17 cellular contexts compared by ENCODE assay signal in genomic region chr14:98014851-98015615, GRCh38.
DNase-seq lines count a peak whose midpoint lies in the region; ATAC-seq and TF ChIP-seq lines count a peak whose summit lies in the region.
"Had no signal": no experiment of that assay in that cellular context is flagged by ENCODE, and none has a peak within 500 bp of the region (broad histone marks: within the 10 kb centered on the region; RNA-seq: fewer than 3 reads in every experiment).

No MANE protein-coding gene starts in this region.

- no peak overlapping the region for H3K4me2 ChIP-seq in DND-41 (ENCODE audit: insufficient read depth, low read length)

- peak overlapping the region; percentile 40 for H3K27ac ChIP-seq in DND-41 (ENCODE audit: low read length)
- peak overlapping the region; percentile 68 for H3K27ac ChIP-seq in KOPT-K1 (ENCODE audit: low read depth, low read length, poor library complexity, severe bottlenecking)
- no peak overlapping the region for H3K27ac ChIP-seq in naive thymus-derived CD4-positive, alpha-beta T cell (ENCODE audit: low read depth, low read length)
- no peak overlapping the region for H3K27ac ChIP-seq in effector memory CD4-positive, alpha-beta T cell (ENCODE audit: insufficient read depth, low read length, poor library complexity, severe bottlenecking)
- H3K27ac ChIP-seq: Peyer's patch had no signal

- POLR2A ChIA-PET in naive thymus-derived CD4-positive, alpha-beta T cell (lab: Charles Lee) = interaction anchor here (0.6 to 2.5 kb wide), 11 partner anchors 10 to 1251 kb away, joined by 3 to 14 read pairs (median 4); no protein-coding TSS in a partner anchor

- intact Hi-C loops in naive thymus-derived CD4-positive, alpha-beta T cell (cut with micrococcal nuclease) = loop anchor here in 1 of 2 donors (5.0 kb wide), 1 partner anchor 87 kb away; no protein-coding TSS in a partner anchor

- peaks cover 33 to 92% (median 90%) of the 10 kb centered on the region in 7 donors for H3K4me1 Mint-ChIP-seq in naive thymus-derived CD4-positive, alpha-beta T cell

- H3K9me3 ChIP-seq in DND-41 (ENCODE audit: insufficient read depth, low read length, severe bottlenecking) (no peaks in the 10 kb centered on the region), KOPT-K1 (ENCODE audit: insufficient read depth, low read length, poor library complexity, severe bottlenecking) (no peaks in the 10 kb centered on the region)
- no peaks in the 10 kb centered on the region for H3K9me3 ChIP-seq in naive thymus-derived CD4-positive, alpha-beta T cell (ENCODE audit: control insufficient read depth in 2 of 3, low read length in 3 of 3)
- H3K9me3 ChIP-seq in effector memory CD4-positive, alpha-beta T cell (ENCODE audit: control insufficient read depth, low read length) = no peaks in the 10 kb centered on the region
- H3K9me3 ChIP-seq: Peyer's patch had no signal

- no peaks in the 10 kb centered on the region for H4K20me1 ChIP-seq in DND-41 (ENCODE audit: insufficient read depth, low read length)

- DNase-seq in DND-41 (no peak), cerebellar nuclear complex (lab: John Stamatoyannopoulos, UW) (peak; percentile 28 to 87), T-helper 9 cell (no peak)
- no peak for DNase-seq in naive thymus-derived CD4-positive, alpha-beta T cell
- no peak for DNase-seq in effector memory CD4-positive, alpha-beta T cell
- DNase-seq in activated CD8-positive, alpha-beta memory T cell treated with anti-CD3 and anti-CD28 coated beads, Interleukin-2, amount 50 U/mL, for 4 hours = no peak
- DNase-seq: COR-L47, DMS79 treated with DMSO at 0.1 percent for 48 hours, GOT3, KG1, NCI-H1105, NCI-H1694, NCI-H446, NCI-H526, Peyer's patch had no signal

- H3K36me3 ChIP-seq in DND-41 (ENCODE audit: insufficient read depth, low read length) = no peaks in the 10 kb centered on the region
- H3K36me3 ChIP-seq in KOPT-K1 (ENCODE audit: insufficient read depth, low read length) = no peaks in the 10 kb centered on the region
- no peaks in the 10 kb centered on the region for H3K36me3 ChIP-seq in naive thymus-derived CD4-positive, alpha-beta T cell (ENCODE audit: control insufficient read depth in 2 of 3, insufficient read depth in 3 of 3, low read length in 3 of 3)
- no peaks in the 10 kb centered on the region for H3K36me3 ChIP-seq in effector memory CD4-positive, alpha-beta T cell (ENCODE audit: control insufficient read depth, insufficient read depth, low read length)
- H3K36me3 ChIP-seq: Peyer's patch had no signal

- CTCF ChIA-PET in naive thymus-derived CD4-positive, alpha-beta T cell (lab: Charles Lee) = interaction anchor here (1.0 to 1.9 kb wide), 4 partner anchors 10 to 122 kb away, joined by 3 to 4 read pairs (median 3); no protein-coding TSS in a partner anchor

- H3K27ac Mint-ChIP-seq in naive thymus-derived CD4-positive, alpha-beta T cell = peak overlapping the region in 7 of 9 donors; percentile 21 to 87 (median 53)

- TF ChIP-seq CTCF in DND-41 (IDR thresholded peaks at IDR 0.05; ENCODE audit: borderline replicate concordance, extremely low read depth, low read length, poor library complexity, severe bottlenecking) = no peak

- no peak overlapping the region for H3K4me3 ChIP-seq in DND-41 (ENCODE audit: low read depth in 1 of 2, low read length in 2 of 2)
- H3K4me3 ChIP-seq in naive thymus-derived CD4-positive, alpha-beta T cell (ENCODE audit: low read length) = no peak overlapping the region
- H3K4me3 ChIP-seq in effector memory CD4-positive, alpha-beta T cell (ENCODE audit: insufficient read depth, low read depth, low read length, poor library complexity, severe bottlenecking) = no peak overlapping the region
- H3K4me3 ChIP-seq: Peyer's patch had no signal

- ATAC-seq in DND-41 (ENCODE audit: insufficient read depth, low read depth) = no peak
- no peak for ATAC-seq in naive thymus-derived CD4-positive, alpha-beta T cell

- peaks cover 0 to 2% (median 0%) of the 10 kb centered on the region in 11 donors for H3K9me3 Mint-ChIP-seq in naive thymus-derived CD4-positive, alpha-beta T cell

- H3K27me3 Mint-ChIP-seq in naive thymus-derived CD4-positive, alpha-beta T cell = no peaks in the 10 kb centered on the region
- H3K27me3 Mint-ChIP-seq: CD4-positive, CD25-positive, alpha-beta regulatory T cell had no signal

- no peak overlapping the region for H3K9ac ChIP-seq in DND-41 (ENCODE audit: low read depth, low read length)

- no peaks in the 10 kb centered on the region for H3K27me3 ChIP-seq in DND-41 (ENCODE audit: insufficient read depth, low read length, poor library complexity)
- H3K27me3 ChIP-seq in naive thymus-derived CD4-positive, alpha-beta T cell (ENCODE audit: control insufficient read depth in 2 of 2, insufficient read depth in 2 of 2, low read length in 2 of 2) = no peaks in the 10 kb centered on the region
- H3K27me3 ChIP-seq in effector memory CD4-positive, alpha-beta T cell (replicated peaks; ENCODE audit: control insufficient read depth, insufficient read depth, low read length, poor library complexity, severe bottlenecking) = no peaks in the 10 kb centered on the region
- H3K27me3 ChIP-seq: Peyer's patch had no signal

- H3K36me3 Mint-ChIP-seq in naive thymus-derived CD4-positive, alpha-beta T cell = no peaks in the 10 kb centered on the region
- H3K36me3 Mint-ChIP-seq: CD4-positive, CD25-positive, alpha-beta regulatory T cell had no signal

- no peaks in the 10 kb centered on the region for H3K79me2 ChIP-seq in DND-41 (ENCODE audit: insufficient read depth, low read length)

- H3K4me1 ChIP-seq in DND-41 (ENCODE audit: insufficient read depth, low read length) = peaks cover 48% of the 10 kb centered on the region
- H3K4me1 ChIP-seq in naive thymus-derived CD4-positive, alpha-beta T cell (ENCODE audit: control insufficient read depth in 2 of 2, insufficient read depth in 2 of 2, low read length in 2 of 2) = peaks cover 0 to 78% of the 10 kb centered on the region in 2 donors
- peaks cover 34% of the 10 kb centered on the region for H3K4me1 ChIP-seq in effector memory CD4-positive, alpha-beta T cell (ENCODE audit: control insufficient read depth, insufficient read depth, low read length, poor library complexity, severe bottlenecking)
- H3K4me1 ChIP-seq: Peyer's patch had no signal

- no peak overlapping the region for H2AFZ ChIP-seq in DND-41 (ENCODE audit: low read depth, low read length)

- H3K4me3 Mint-ChIP-seq in naive thymus-derived CD4-positive, alpha-beta T cell = peak overlapping the region in 5 of 10 donors; percentile 4 to 49 (median 26)

Comparison
In these comparisons a context has a peak if more than half of its experiments do, and no peak if none do; other contexts are left out.
1. DNase-seq: peak in cerebellar nuclear complex (2 of 2); none in DND-41 (single experiment), naive thymus-derived CD4-positive, alpha-beta T cell (0 of 9), T-helper 9 cell (single experiment), effector memory CD4-positive, alpha-beta T cell (0 of 3) and activated CD8-positive, alpha-beta memory T cell treated with anti-CD3 and anti-CD28 coated beads, Interleukin-2, amount 50 U/mL, for 4 hours (single experiment).
2. H3K27ac ChIP-seq: peak in DND-41 (single experiment) and KOPT-K1 (single experiment); none in naive thymus-derived CD4-positive, alpha-beta T cell (single experiment) and effector memory CD4-positive, alpha-beta T cell (single experiment).